8 cellular contexts compared by ENCODE assay signal in genomic region chr3:44235604-44236484, GRCh38.
A peak's percentile ranks its signal among the peaks of the same experiment; 100 is the strongest.
DNase-seq lines count a peak whose midpoint lies in the region; ATAC-seq, FAIRE-seq and TF ChIP-seq lines count a peak whose summit lies in the region.

No MANE protein-coding gene starts in this region.

- in situ Hi-C loops in astrocyte of the spinal cord (cut with HindIII; ENCODE audit: low sequenced_read_pairs): no loop called here

- no peak for ATAC-seq in GM18870 (IDR thresholded peaks at IDR 0.05; ENCODE audit: unreplicated experiment)

- TF ChIP-seq POLR2A in NB4 (IDR thresholded peaks at IDR 0.05; ENCODE audit: extremely low read depth, insufficient read length): no peak

- TF ChIP-seq CTCF in NB4 (IDR thresholded peaks at IDR 0.05; ENCODE audit: low read depth, low read length) (peak; percentile 69), astrocyte of the spinal cord (IDR thresholded peaks at IDR 0.05; ENCODE audit: low read depth, low read length) (peak; percentile 78), retinal pigment epithelial cell (conservative IDR thresholded peaks at IDR 0.05; ENCODE audit: low read depth, low read length) (peak; percentile 79)

- DNase-seq in AG20443 (ENCODE audit: low spot score) (peak; percentile 85), GM19239 (ENCODE audit: insufficient read length, low spot score) (peak; percentile 40), NB4 (ENCODE audit: low read depth) (peak; percentile 83), T follicular helper cell (ENCODE audit: low read depth) (peak; percentile 32), astrocyte of the spinal cord (ENCODE audit: low read depth, low spot score) (peak; percentile 92), hepatic stellate cell (ENCODE audit: low spot score) (peak; percentile 62), retinal pigment epithelial cell (ENCODE audit: low read depth) (peak; percentile 75)

- peak; percentile 89 for FAIRE-seq in GM19239 (lab: Jason Lieb, UNC)

- H3K4me3 ChIP-seq in NB4 (ENCODE audit: low read depth, low read length) (no peak overlapping the region), astrocyte of the spinal cord (ENCODE audit: low read depth, low read length) (no peak overlapping the region), retinal pigment epithelial cell (ENCODE audit: low read length) (no peak overlapping the region)

Comparison
In these comparisons a context has a peak if more than half of its experiments do, and no peak if none do; other contexts are left out.
1. DNase-seq: peak in every context shown above with its lines; median percentile 92 in astrocyte of the spinal cord; 85 in AG20443; 83 in NB4; 75 in retinal pigment epithelial cell; 62 in hepatic stellate cell; 40 in GM19239; 32 in T follicular helper cell.